Comparison of ENCODE assay signal across 12 cellular contexts in genomic region chr22:37165940-37166674, GRCh38. TPM values are rescaled to one million over a fixed set of nuclear protein-coding genes. Genes with fewer than 3 reads are reported as not detected.
DNase-seq lines count a peak whose midpoint lies in the region; ATAC-seq and TF ChIP-seq lines count a peak whose summit lies in the region.
"Had no signal": no experiment of that assay in that cellular context is flagged by ENCODE, and none has a peak within 500 bp of the region (broad histone marks: within the 10 kb centered on the region; RNA-seq: fewer than 3 reads in every experiment).

No MANE protein-coding gene starts in this region.

- H3K27ac ChIP-seq in left ventricle myocardium inferior (replicated peaks) = no peak overlapping the region
- H3K27ac ChIP-seq: body of pancreas had no signal

- peaks cover 4% of the 10 kb centered on the region for H3K9me3 Mint-ChIP-seq in activated CD4-positive, alpha-beta T cell treated with anti-CD3 and anti-CD28 coated beads for 36 hours (ENCODE audit: low read depth)
- no peaks in the 10 kb centered on the region for H3K9me3 Mint-ChIP-seq in activated B cell treated with CpG ODN at 0.5 μM for 24 hours
- no peaks in the 10 kb centered on the region for H3K9me3 Mint-ChIP-seq in progenitor cell of endocrine pancreas (ENCODE audit: low read depth)

- POLR2A ChIA-PET in activated CD4-positive, alpha-beta T cell treated with anti-CD3 and anti-CD28 coated beads for 36 hours (lab: Charles Lee) = interaction anchor here (0.9 to 1.5 kb wide), 2 partner anchors 34 to 44 kb away, joined by 3 to 4 read pairs; no protein-coding TSS in a partner anchor
- POLR2A ChIA-PET in activated B cell treated with CpG ODN at 0.5 μM for 24 hours (lab: Charles Lee) = interaction anchor here (1.1 to 2.4 kb wide), 3 partner anchors 16 to 44 kb away, joined by 3 to 8 read pairs (median 8); partner anchors contain the start of gene IL2RB
- POLR2A ChIA-PET in GM10248 (lab: Yijun Ruan, JAX) = no interaction called here

- peaks cover 28% of the 10 kb centered on the region for H3K27me3 ChIP-seq in left ventricle myocardium inferior (ENCODE audit: low read depth)
- H3K27me3 ChIP-seq: body of pancreas had no signal

- no peaks in the 10 kb centered on the region for H3K27me3 Mint-ChIP-seq in activated CD4-positive, alpha-beta T cell treated with anti-CD3 and anti-CD28 coated beads for 36 hours
- H3K27me3 Mint-ChIP-seq in activated B cell treated with CpG ODN at 0.5 μM for 24 hours (no peaks in the 10 kb centered on the region), progenitor cell of endocrine pancreas (peaks cover 9% of the 10 kb centered on the region)

- no peak for DNase-seq in activated CD4-positive, alpha-beta T cell treated with anti-CD3 and anti-CD28 coated beads for 36 hours
- DNase-seq in activated CD4-positive, alpha-beta T cell treated with anti-CD3 and anti-CD28 coated beads, Interleukin-2, amount 50 U/mL, for 4 hours = no peak
- DNase-seq in activated B cell treated with CpG ODN at 0.5 μM for 24 hours (no peak), left ventricle myocardium inferior (peak; percentile 16), progenitor cell of endocrine pancreas (ENCODE audit: low spot score, unreplicated experiment) (no peak), NK-92 (lab: John Stamatoyannopoulos, UW; ENCODE audit: unreplicated experiment) (no peak), GM10248 (ENCODE audit: extremely low spot score) (no peak)
- DNase-seq in stimulated activated CD8-positive, alpha-beta memory T cell treated with anti-CD3 and anti-CD28 coated beads, Interleukin-4, amount 100 ng/mL, for 48 hours = peak; percentile 50

- intact Hi-C loops in activated CD4-positive, alpha-beta T cell treated with anti-CD3 and anti-CD28 coated beads for 36 hours (cut with DNase I, micrococcal nuclease) = loop anchor here (1.0 kb wide), 4 partner anchors 32 to 291 kb away; no protein-coding TSS in a partner anchor
- intact Hi-C loops in activated B cell treated with CpG ODN at 0.5 μM for 24 hours (cut with micrococcal nuclease) = loop anchor here (1.0 kb wide), 6 partner anchors 33 to 291 kb away; no protein-coding TSS in a partner anchor
- intact Hi-C loops in left ventricle myocardium inferior (cut with micrococcal nuclease) = no loop called here

- H3K9me3 ChIP-seq in left ventricle myocardium inferior (replicated peaks) = peaks cover 6% of the 10 kb centered on the region

- no peaks in the 10 kb centered on the region for H3K36me3 ChIP-seq in left ventricle myocardium inferior

- no peaks in the 10 kb centered on the region for H3K36me3 Mint-ChIP-seq in activated CD4-positive, alpha-beta T cell treated with anti-CD3 and anti-CD28 coated beads for 36 hours (ENCODE audit: low read depth)
- no peaks in the 10 kb centered on the region for H3K36me3 Mint-ChIP-seq in activated B cell treated with CpG ODN at 0.5 μM for 24 hours (ENCODE audit: low read depth)
- H3K36me3 Mint-ChIP-seq in progenitor cell of endocrine pancreas (ENCODE audit: insufficient read depth) = no peaks in the 10 kb centered on the region
- H3K36me3 Mint-ChIP-seq: stimulated activated naive B cell treated with anti-CD40 and anti-IgM and Interleukin-4, amounts not matched to agents 10 μg/mL and 1 μg/mL and 100 μg/mL, for 72 hours had no signal

- TF ChIP-seq CTCF in activated B cell treated with CpG ODN at 0.5 μM for 24 hours (IDR thresholded peaks at IDR 0.05) (no peak), left ventricle myocardium inferior (IDR thresholded peaks at IDR 0.05; ENCODE audit: borderline replicate concordance) (no peak), progenitor cell of endocrine pancreas (IDR thresholded peaks at IDR 0.05; ENCODE audit: unreplicated experiment) (no peak), GM10248 (IDR thresholded peaks at IDR 0.05; ENCODE audit: control extremely low read depth, extremely low read depth, low read depth, missing control alignments) (no peak)

- CTCF ChIA-PET in activated CD4-positive, alpha-beta T cell treated with anti-CD3 and anti-CD28 coated beads for 36 hours (lab: Charles Lee) = interaction anchor here (0.6 to 3.3 kb wide), 14 partner anchors 14 to 168 kb away, joined by 3 to 36 read pairs (median 5); no protein-coding TSS in a partner anchor
- CTCF ChIA-PET in activated B cell treated with CpG ODN at 0.5 μM for 24 hours (lab: Charles Lee) = interaction anchor here (1.0 to 3.0 kb wide), 9 partner anchors 9 to 94 kb away, joined by 3 to 24 read pairs (median 3); no protein-coding TSS in a partner anchor
- CTCF ChIA-PET in GM10248 (lab: Yijun Ruan, JAX) = interaction anchor here (0.9 to 8.9 kb wide), 25 partner anchors 9 to 292 kb away, joined by 3 to 83 read pairs (median 4); partner anchors contain the start of genes C1QTNF6 and IL2RB

- no peak overlapping the region for H3K4me3 ChIP-seq in left ventricle myocardium inferior
- H3K4me3 ChIP-seq: body of pancreas had no signal

- peaks cover 13% of the 10 kb centered on the region for H3K4me1 ChIP-seq in left ventricle myocardium inferior

- H3K4me3 Mint-ChIP-seq in activated CD4-positive, alpha-beta T cell treated with anti-CD3 and anti-CD28 coated beads for 36 hours = peak overlapping the region; percentile 53
- H3K4me3 Mint-ChIP-seq in activated B cell treated with CpG ODN at 0.5 μM for 24 hours (no peak overlapping the region), progenitor cell of endocrine pancreas (ENCODE audit: low read depth) (no peak overlapping the region)

- ATAC-seq in activated CD4-positive, alpha-beta T cell treated with anti-CD3 and anti-CD28 coated beads for 36 hours = no peak
- ATAC-seq in activated B cell treated with CpG ODN at 0.5 μM for 24 hours (ENCODE audit: low read depth) = no peak

- H3K27ac Mint-ChIP-seq in activated CD4-positive, alpha-beta T cell treated with anti-CD3 and anti-CD28 coated beads for 36 hours = peak overlapping the region; percentile 82
- H3K27ac Mint-ChIP-seq in activated B cell treated with CpG ODN at 0.5 μM for 24 hours (peak overlapping the region; percentile 21), progenitor cell of endocrine pancreas (no peak overlapping the region)
- H3K27ac Mint-ChIP-seq: stimulated activated naive B cell treated with anti-CD40 and anti-IgM and Interleukin-4, amounts not matched to agents 10 μg/mL and 1 μg/mL and 100 μg/mL, for 72 hours had no signal

- H3K4me1 Mint-ChIP-seq in activated CD4-positive, alpha-beta T cell treated with anti-CD3 and anti-CD28 coated beads for 36 hours = peaks cover 77% of the 10 kb centered on the region
- H3K4me1 Mint-ChIP-seq in activated B cell treated with CpG ODN at 0.5 μM for 24 hours (peaks cover 40% of the 10 kb centered on the region), progenitor cell of endocrine pancreas (ENCODE audit: low read depth) (peaks cover 10% of the 10 kb centered on the region)

RNA-seq across cellular contexts. Expression of gene IL2RB, which starts 16.4 kb away (rescaled TPM):
- total RNA-seq in activated CD4-positive, alpha-beta T cell treated with anti-CD3 and anti-CD28 coated beads for 36 hours = 100 to 1,000 TPM; 204 to 231 TPM
- total RNA-seq in activated B cell treated with CpG ODN at 0.5 μM for 24 hours (11.0 and 12.7 TPM in 2 replicates), left ventricle myocardium inferior (0.99 TPM), progenitor cell of endocrine pancreas (not detected in 2 replicates)
- total RNA-seq: myocyte had no signal

RNA-seq across cellular contexts. Expression of gene C1QTNF6, which starts 21.9 kb away (rescaled TPM):
- total RNA-seq in activated CD4-positive, alpha-beta T cell treated with anti-CD3 and anti-CD28 coated beads for 36 hours = 1 to 10 TPM; 8.4 to 8.7 TPM
- total RNA-seq in activated B cell treated with CpG ODN at 0.5 μM for 24 hours (5.2 and 8.2 TPM in 2 replicates), left ventricle myocardium inferior (1.3 TPM), progenitor cell of endocrine pancreas (13.8 and 14.5 TPM in 2 replicates)

RNA-seq across cellular contexts. Expression of gene SSTR3, which starts 46.2 kb away (rescaled TPM):
- total RNA-seq in activated CD4-positive, alpha-beta T cell treated with anti-CD3 and anti-CD28 coated beads for 36 hours = 10 to 100 TPM; 14.8 to 15.6 TPM
- total RNA-seq in activated B cell treated with CpG ODN at 0.5 μM for 24 hours (1.7 and 1.8 TPM in 2 replicates), left ventricle myocardium inferior (not detected), progenitor cell of endocrine pancreas (1.3 and 1.9 TPM in 2 replicates)
- total RNA-seq: esophagus mucosa, myocyte had no signal

RNA-seq across cellular contexts. Expression of gene TMPRSS6, which starts 56.6 kb away (rescaled TPM):
- 10 to 100 TPM; 17.6 to 20.2 TPM for total RNA-seq in activated CD4-positive, alpha-beta T cell treated with anti-CD3 and anti-CD28 coated beads for 36 hours
- 4.6 and 5.4 TPM in 2 replicates for total RNA-seq in activated B cell treated with CpG ODN at 0.5 μM for 24 hours
- total RNA-seq in left ventricle myocardium inferior = not detected
- total RNA-seq in progenitor cell of endocrine pancreas = 12.6 and 16.4 TPM in 2 replicates
- total RNA-seq: esophagus mucosa, myocyte had no signal

Comparison
In these comparisons a context has a peak if more than half of its experiments do, and no peak if none do; other contexts are left out.
1. DNase-seq: peak in left ventricle myocardium inferior (single experiment) and stimulated activated CD8-positive, alpha-beta memory T cell treated with anti-CD3 and anti-CD28 coated beads, Interleukin-4, amount 100 ng/mL, for 48 hours (single experiment); none in activated CD4-positive, alpha-beta T cell treated with anti-CD3 and anti-CD28 coated beads for 36 hours (single experiment), activated CD4-positive, alpha-beta T cell treated with anti-CD3 and anti-CD28 coated beads, Interleukin-2, amount 50 U/mL, for 4 hours (0 of 2), activated B cell treated with CpG ODN at 0.5 μM for 24 hours (single experiment), progenitor cell of endocrine pancreas (single experiment), NK-92 (single experiment) and GM10248 (single experiment).
2. RNA of gene IL2RB, which starts 16.4 kb away (total RNA-seq): 204 to 231 TPM in activated CD4-positive, alpha-beta T cell treated with anti-CD3 and anti-CD28 coated beads for 36 hours; 11.0 to 12.7 TPM in activated B cell treated with CpG ODN at 0.5 μM for 24 hours, 0.99 TPM in left ventricle myocardium inferior (single experiment) and not detected in progenitor cell of endocrine pancreas; every median in the first group is over 10 times any median in the second.